Comparison of ENCODE assay signal across 1 cellular context in the genomic region with DNA sequence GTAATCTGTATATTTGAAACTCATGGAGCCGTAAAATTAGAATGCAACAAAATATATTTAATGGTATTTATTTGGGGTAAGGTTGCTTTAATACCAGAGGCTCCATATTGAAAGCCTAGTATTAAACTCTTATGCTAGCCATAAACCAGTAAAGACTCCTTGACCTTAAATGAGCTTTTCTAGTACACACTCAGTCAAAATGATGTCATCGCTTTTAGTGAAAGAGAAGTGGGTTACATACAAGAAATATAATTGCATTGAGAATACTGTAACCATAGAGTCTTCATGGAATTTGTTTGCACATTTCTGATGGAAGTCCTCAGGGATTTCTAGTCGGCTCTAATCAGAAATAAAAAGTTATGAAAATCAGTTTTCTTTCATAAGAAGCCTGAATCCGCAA.
TF ChIP-seq lines count a peak whose summit lies in the region.

No MANE protein-coding gene starts in this region.

TF ChIP-seq in HepG2, 621 proteins besides CTCF, POLR2A, EP300 and RAD21 (continued from another document):
- no peak for TF ChIP-seq TSC22D2 (CRISPR knock-in tag; IDR thresholded peaks at IDR 0.05; ENCODE audit: borderline replicate concordance)
- TF ChIP-seq USF2 (IDR thresholded peaks at IDR 0.05; ENCODE audit: low read depth, low read length), result no peak
- TF ChIP-seq USF2 (CRISPR knock-in tag; IDR thresholded peaks at IDR 0.05; ENCODE audit: borderline replicate concordance), result no peak
